In the genomic region with DNA sequence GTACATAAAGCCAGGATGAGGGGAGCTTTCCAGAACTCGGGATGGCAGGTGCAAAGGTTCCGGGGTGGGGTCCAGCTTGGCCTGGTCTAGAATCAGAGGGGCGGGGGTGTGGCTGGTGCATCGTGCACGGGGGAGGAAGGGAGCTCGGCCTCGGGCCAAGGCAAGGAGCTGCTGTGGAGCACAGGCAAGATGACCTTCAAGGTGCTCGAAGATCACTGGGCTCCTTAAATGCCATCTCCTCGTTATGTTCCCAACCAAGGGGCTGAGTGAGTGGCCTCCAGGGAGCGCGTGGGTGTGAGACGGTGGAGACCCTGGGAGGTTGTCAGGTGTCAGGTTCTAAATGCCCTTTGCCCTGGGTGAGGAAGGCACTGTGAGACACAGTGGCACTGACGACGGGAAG, we compare ENCODE assay signal across 16 cellular contexts. TPM values are rescaled to one million over a fixed set of nuclear protein-coding genes. Genes with fewer than 3 reads are reported as not detected.
DNase-seq lines count a peak whose midpoint lies in the region; ATAC-seq and TF ChIP-seq lines count a peak whose summit lies in the region.
"Had no signal": no experiment of that assay in that cellular context is flagged by ENCODE, and none has a peak within 500 bp of the region (broad histone marks: within the 10 kb centered on the region; RNA-seq: fewer than 3 reads in every experiment).

No MANE protein-coding gene starts in this region.

- H4K5ac ChIP-seq in H9 (ENCODE audit: insufficient read length, low read depth, low read length), result no peak overlapping the region

- H3K9ac ChIP-seq in H9 (ENCODE audit: extremely low read depth, insufficient read length, low read length), result no peak overlapping the region

- no peak overlapping the region for H2BK12ac ChIP-seq in H9 (ENCODE audit: insufficient read length, low read depth, low read length)

- H2BK120ac ChIP-seq in H9 (ENCODE audit: low read depth, low read length, poor library complexity, severe bottlenecking), result no peak overlapping the region

- BruUV-seq in Caco-2 (replicated peaks; lab: Mats Ljungman, UMichigan), result no TSS peak

- H3K36me3 Mint-ChIP-seq in Caco-2 (ENCODE audit: insufficient read depth, unreplicated experiment), result peaks cover 6% of the 10 kb centered on the region
- peaks cover 0 to 6% (median 3%) of the 10 kb centered on the region in 3 experiments; a peak in 2 of 7 replicates for H3K36me3 Mint-ChIP-seq in H9 (ENCODE audit: insufficient read depth in 1 of 3, low read depth in 3 of 3)
- H3K36me3 Mint-ChIP-seq in stimulated activated effector memory CD8-positive, alpha-beta T cell treated with anti-CD3 and anti-CD28 coated beads, Interleukin-12 subunit alpha, Interleukin-12 subunit beta, amount 100 ng/mL, for 72 hours, result peaks cover 58% of the 10 kb centered on the region

- no peak overlapping the region for H3K4me3 Mint-ChIP-seq in Caco-2 (ENCODE audit: unreplicated experiment)
- H3K4me3 Mint-ChIP-seq in H9, result no peak overlapping the region
- H3K4me3 Mint-ChIP-seq in stimulated activated effector memory CD8-positive, alpha-beta T cell treated with anti-CD3 and anti-CD28 coated beads, Interleukin-12 subunit alpha, Interleukin-12 subunit beta, amount 100 ng/mL, for 72 hours, result no peak overlapping the region
- H3K4me3 Mint-ChIP-seq: CD8-positive, alpha-beta memory T cell; IgD-negative memory B cell had no signal

- no peak overlapping the region for H3K18ac ChIP-seq in H9 (ENCODE audit: insufficient read length, low read depth, low read length)

- H3K27ac Mint-ChIP-seq in Caco-2 (ENCODE audit: unreplicated experiment), result peak overlapping the region; percentile 77
- H3K27ac Mint-ChIP-seq in H9, result peak overlapping the region; percentile 23 to 61 (median 53); a peak in 1 of 7 replicates
- H3K27ac Mint-ChIP-seq in stimulated activated effector memory CD8-positive, alpha-beta T cell treated with anti-CD3 and anti-CD28 coated beads, Interleukin-12 subunit alpha, Interleukin-12 subunit beta, amount 100 ng/mL, for 72 hours, result peak overlapping the region; percentile 48
- H3K27ac Mint-ChIP-seq: CD4-positive, CD25-positive, alpha-beta regulatory T cell; CD8-positive, alpha-beta memory T cell had no signal

- H4K91ac ChIP-seq in H9 (ENCODE audit: insufficient read length, low read depth, low read length), result no peak overlapping the region

- H3K79me1 ChIP-seq in H9 (ENCODE audit: insufficient read depth, low read depth, low read length, poor library complexity, severe bottlenecking), result no peaks in the 10 kb centered on the region

- TF ChIP-seq CTCF in Caco-2 (IDR thresholded peaks at IDR 0.05; ENCODE audit: insufficient read depth in 1 of 2, low read depth in 1 of 2, low read length in 1 of 2, severe bottlenecking in 1 of 2, unreplicated experiment in 1 of 2) (no peak), H9 (conservative IDR thresholded peaks at IDR 0.05) (no peak)

- H3K9me3 ChIP-seq in Caco-2 (no peaks in the 10 kb centered on the region), H9 (ENCODE audit: control insufficient read depth, low read depth, low read length) (no peaks in the 10 kb centered on the region)
- H3K9me3 ChIP-seq: BE2C had no signal

- ATAC-seq in stimulated activated effector memory CD8-positive, alpha-beta T cell treated with anti-CD3 and anti-CD28 coated beads, Interleukin-12 subunit alpha, Interleukin-12 subunit beta, amount 100 ng/mL, for 72 hours, result no peak
- ATAC-seq in GM18505 (IDR thresholded peaks at IDR 0.05; ENCODE audit: unreplicated experiment), result no peak
- ATAC-seq: HepG2 had no signal

- no peak overlapping the region for H3K4me2 ChIP-seq in H9 (ENCODE audit: insufficient read depth, insufficient read length, low read length)

- CTCF ChIA-PET in Caco-2 (lab: Charles Lee), result interaction anchor here (0.6 kb wide), 1 partner anchor 297 kb away, joined by 3 read pairs; no protein-coding TSS in a partner anchor

- no peak overlapping the region for H3K56ac ChIP-seq in H9 (ENCODE audit: insufficient read length, low read depth, low read length)

- H3K79me2 ChIP-seq in H9 (ENCODE audit: insufficient read depth, low read length), result no peaks in the 10 kb centered on the region

- H2AFZ ChIP-seq in H9 (ENCODE audit: low read length), result no peak overlapping the region

- H3K27me3 ChIP-seq in Caco-2 (replicated peaks; ENCODE audit: control insufficient read depth, insufficient read depth, low read length) (no peaks in the 10 kb centered on the region), H9 (ENCODE audit: insufficient read depth, low read length) (no peaks in the 10 kb centered on the region)
- H3K27me3 ChIP-seq: BE2C had no signal

- no peaks in the 10 kb centered on the region for H3K9me3 Mint-ChIP-seq in Caco-2 (ENCODE audit: unreplicated experiment)
- no peaks in the 10 kb centered on the region for H3K9me3 Mint-ChIP-seq in H9
- no peaks in the 10 kb centered on the region for H3K9me3 Mint-ChIP-seq in stimulated activated effector memory CD8-positive, alpha-beta T cell treated with anti-CD3 and anti-CD28 coated beads, Interleukin-12 subunit alpha, Interleukin-12 subunit beta, amount 100 ng/mL, for 72 hours
- H3K9me3 Mint-ChIP-seq: CD4-positive, CD25-positive, alpha-beta regulatory T cell; CD8-positive, alpha-beta memory T cell; IgD-negative memory B cell had no signal

- no peak overlapping the region for H2AK5ac ChIP-seq in H9 (ENCODE audit: insufficient read length, low read length)

- intact Hi-C loops in Caco-2 (cut with micrococcal nuclease; ENCODE audit: unreplicated experiment), result no loop called here

- H3K23me2 ChIP-seq in H9 (ENCODE audit: insufficient read length, low read depth, low read length, poor library complexity, severe bottlenecking), result no peaks in the 10 kb centered on the region

- H4K20me1 ChIP-seq in H9 (ENCODE audit: control insufficient read depth, insufficient read depth, insufficient read length), result no peaks in the 10 kb centered on the region

- H3K14ac ChIP-seq in H9 (ENCODE audit: insufficient read depth, low read length), result no peak overlapping the region; the same call in 1 of the 2 replicates

- DNase-seq in Caco-2 (no peak), H9 (no peak), islet precursor cell (peak; percentile 41), NCI-H748 (lab: John Stamatoyannopoulos, UW; ENCODE audit: unreplicated experiment) (no peak)
- no peak for DNase-seq in stimulated activated effector memory CD8-positive, alpha-beta T cell treated with anti-CD3 and anti-CD28 coated beads, Interleukin-12 subunit alpha, Interleukin-12 subunit beta, amount 100 ng/mL, for 72 hours (ENCODE audit: low spot score in 2 of 2)
- DNase-seq: ACHN; BE2C; C1 segment of cervical spinal cord; CD4-positive, CD25-positive, alpha-beta regulatory T cell; CD8-positive, alpha-beta memory T cell; COR-L47; GOT3; H7 had no signal

- H4K8ac ChIP-seq in H9 (replicated peaks; ENCODE audit: insufficient read length, low read depth, low read length), result no peak overlapping the region

- no peaks in the 10 kb centered on the region; the same call in 1 of the 2 replicates for H3K36me3 ChIP-seq in Caco-2 (ENCODE audit: control insufficient read depth, insufficient read depth, low read length)
- H3K36me3 ChIP-seq: BE2C had no signal

- H3K4me1 ChIP-seq in Caco-2 (peaks cover 13% of the 10 kb centered on the region), H9 (ENCODE audit: insufficient read depth, low read length) (no peaks in the 10 kb centered on the region)
- H3K4me1 ChIP-seq: BE2C had no signal

- H3K4me1 Mint-ChIP-seq in Caco-2 (ENCODE audit: low read depth, unreplicated experiment), result peaks cover 9% of the 10 kb centered on the region
- H3K4me1 Mint-ChIP-seq in H9, result peaks cover 0 to 4% of the 10 kb centered on the region in 2 experiments; a peak in 2 of 4 replicates
- H3K4me1 Mint-ChIP-seq in stimulated activated effector memory CD8-positive, alpha-beta T cell treated with anti-CD3 and anti-CD28 coated beads, Interleukin-12 subunit alpha, Interleukin-12 subunit beta, amount 100 ng/mL, for 72 hours, result peaks cover 8% of the 10 kb centered on the region
- H3K4me1 Mint-ChIP-seq: CD8-positive, alpha-beta memory T cell had no signal

- no peak overlapping the region for H3K23ac ChIP-seq in H9 (ENCODE audit: insufficient read length, low read depth, low read length)

- no peak overlapping the region for H3K4ac ChIP-seq in H9 (ENCODE audit: low read depth, low read length)

- H2BK20ac ChIP-seq in H9 (ENCODE audit: low read depth, low read length, poor library complexity, severe bottlenecking), result no peak overlapping the region

- H3K4me3 ChIP-seq in Caco-2 (ENCODE audit: low read depth, low read length), result no peak overlapping the region

- TF ChIP-seq POLR2A in GM18505 (IDR thresholded peaks at IDR 0.05; ENCODE audit: borderline replicate concordance, extremely low read depth, insufficient read depth, insufficient read length), result no peak

- POLR2A ChIA-PET in Caco-2 (lab: Charles Lee), result interaction anchor here (1.0 kb wide), 1 partner anchor 100 kb away, joined by 3 read pairs; the partner anchor contains the start of gene AKT1S1

- H2BK15ac ChIP-seq in H9 (ENCODE audit: low read depth, low read length), result no peak overlapping the region

- H2BK5ac ChIP-seq in H9 (ENCODE audit: insufficient read length, low read length), result no peak overlapping the region

- no CpG with 5 or more reads among the region's 14 CpGs for WGBS in H9 (ENCODE audit: extremely low coverage, insufficient read length, low lambda C conversion rate)

- H3K27ac ChIP-seq in H9 (ENCODE audit: insufficient read length, low read depth, low read length), result no peak overlapping the region

- no peaks in the 10 kb centered on the region for H3K27me3 Mint-ChIP-seq in Caco-2 (ENCODE audit: insufficient read depth, unreplicated experiment)
- H3K27me3 Mint-ChIP-seq in H9 (ENCODE audit: low read depth), result peaks cover 6% of the 10 kb centered on the region
- H3K27me3 Mint-ChIP-seq: CD4-positive, CD25-positive, alpha-beta regulatory T cell; CD8-positive, alpha-beta memory T cell had no signal

- no peak overlapping the region for H3T11ph ChIP-seq in H9 (ENCODE audit: low read length)

RNA-seq across cellular contexts. Expression of gene SIGLEC11, which starts 16.1 kb away (rescaled TPM):
- not detected in 2 replicates for total RNA-seq in Caco-2 (2022)
- total RNA-seq in H9 (2021), result not detected in 2 replicates
- total RNA-seq: CD4-positive, CD25-positive, alpha-beta regulatory T cell; CD8-positive, alpha-beta memory T cell; H7; HepG2 had no signal

RNA-seq across cellular contexts. Expression of gene NUP62, which starts 47.8 kb away (rescaled TPM):
- 116 and 118 TPM in 2 replicates for total RNA-seq in Caco-2 (2022)
- 127 and 137 TPM in 2 replicates for total RNA-seq in H9 (2021)

RNA-seq across cellular contexts. Expression of gene VRK3, which starts 48.1 kb away (rescaled TPM):
- total RNA-seq in Caco-2 (2022), result 44.2 and 46.3 TPM in 2 replicates
- total RNA-seq in H9 (2021), result 33.5 and 34.8 TPM in 2 replicates

RNA-seq across cellular contexts. Expression of gene ATF5, which starts 48.1 kb away (rescaled TPM):
- total RNA-seq in Caco-2 (2022) (47.3 and 64.0 TPM in 2 replicates), H9 (2021) (18.5 and 20.6 TPM in 2 replicates)

RNA-seq across cellular contexts. Expression of gene ZNF473, which starts 48.7 kb away (rescaled TPM):
- total RNA-seq in Caco-2 (2022), result 22.3 and 24.9 TPM in 2 replicates
- 18.9 and 19.0 TPM in 2 replicates for total RNA-seq in H9 (2021)
